ENCODE assay signal across 9 cellular contexts in the genomic region with DNA sequence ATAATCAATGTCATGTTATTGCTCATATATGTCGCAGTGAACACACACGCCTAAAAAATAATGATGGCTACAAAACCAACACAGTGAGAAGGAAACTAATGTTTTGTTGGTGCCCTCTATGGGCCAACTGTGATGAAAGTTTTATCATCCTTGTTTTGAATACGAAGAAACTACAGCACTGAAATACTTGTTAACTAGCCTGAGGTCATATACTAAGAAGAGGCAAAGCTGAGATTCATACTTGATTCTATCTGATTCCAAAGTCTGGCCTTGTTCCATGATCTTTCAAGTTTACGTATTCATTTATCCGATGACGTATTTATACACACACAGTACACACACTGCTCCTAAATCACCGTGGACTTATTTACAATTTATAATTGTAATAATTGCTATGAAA. TPM values are rescaled to one million over a fixed set of nuclear protein-coding genes. Genes with fewer than 3 reads are reported as not detected.
DNase-seq lines count a peak whose midpoint lies in the region; ATAC-seq and TF ChIP-seq lines count a peak whose summit lies in the region.
"Had no signal": no experiment of that assay in that cellular context is flagged by ENCODE, and none has a peak within 500 bp of the region (broad histone marks: within the 10 kb centered on the region; RNA-seq: fewer than 3 reads in every experiment).

No MANE protein-coding gene starts in this region.

- H3K36me3 Mint-ChIP-seq in endodermal cell (ENCODE audit: low read depth): no peaks in the 10 kb centered on the region
- no peaks in the 10 kb centered on the region for H3K36me3 Mint-ChIP-seq in activated T-helper 2 cell treated with anti-CD3 and anti-CD28 coated beads, Interferon-gamma antibody, Interleukin-2, Interleukin-4, amounts not matched to agents 10 μg/mL and 5 μg/mL and 100 μg/mL, durations not matched to agents 14 hours and 24 hours and 36 hours (ENCODE audit: low read depth)

- H3K27ac ChIP-seq in endodermal cell (ENCODE audit: low read depth, low read length) (no peak overlapping the region), thoracic aorta (no peak overlapping the region)

- peak; percentile 74 for TF ChIP-seq CTCF in endodermal cell (conservative IDR thresholded peaks at IDR 0.05)
- peak; percentile 16 for TF ChIP-seq CTCF in thoracic aorta (IDR thresholded peaks at IDR 0.05)

- H3K27me3 ChIP-seq in endodermal cell (ENCODE audit: control insufficient read depth, insufficient read depth, low read length, poor library complexity, severe bottlenecking) (no peaks in the 10 kb centered on the region), thoracic aorta (replicated peaks; ENCODE audit: insufficient read depth) (no peaks in the 10 kb centered on the region), MG63 (peaks cover 34% of the 10 kb centered on the region)

- H3K4me1 Mint-ChIP-seq in endodermal cell: peaks cover 23% of the 10 kb centered on the region
- H3K4me1 Mint-ChIP-seq in activated T-helper 2 cell treated with anti-CD3 and anti-CD28 coated beads, Interferon-gamma antibody, Interleukin-2, Interleukin-4, amounts not matched to agents 10 μg/mL and 5 μg/mL and 100 μg/mL, durations not matched to agents 14 hours and 24 hours and 36 hours (ENCODE audit: low read depth): peaks cover 25% of the 10 kb centered on the region

- no peak for ATAC-seq in thoracic aorta (ENCODE audit: insufficient number of reproducible peaks, low FRiP score, low read depth)
- ATAC-seq in GM18870 (IDR thresholded peaks at IDR 0.05; ENCODE audit: unreplicated experiment): no peak

- WGBS in endodermal cell (ENCODE audit: insufficient coverage in 1 of 2, insufficient read length in 1 of 2), 2 experiments: 75 to 82% methylated on average over 5 to 7 of the region's 7 CpGs

- no peak overlapping the region for H3K9ac ChIP-seq in endodermal cell (ENCODE audit: extremely low read depth, low read length, poor library complexity, severe bottlenecking)

- intact Hi-C loops in activated T-helper 2 cell treated with anti-CD3 and anti-CD28 coated beads, Interferon-gamma antibody, Interleukin-2, Interleukin-4, amounts not matched to agents 10 μg/mL and 5 μg/mL and 100 μg/mL, durations not matched to agents 14 hours and 24 hours and 36 hours (cut with micrococcal nuclease): no loop called here

- peaks cover 3% of the 10 kb centered on the region for H3K9me3 Mint-ChIP-seq in endodermal cell
- H3K9me3 Mint-ChIP-seq in activated T-helper 2 cell treated with anti-CD3 and anti-CD28 coated beads, Interferon-gamma antibody, Interleukin-2, Interleukin-4, amounts not matched to agents 10 μg/mL and 5 μg/mL and 100 μg/mL, durations not matched to agents 14 hours and 24 hours and 36 hours: no peaks in the 10 kb centered on the region

- H3K9me3 ChIP-seq in endodermal cell (ENCODE audit: control insufficient read depth, low read length) (no peaks in the 10 kb centered on the region), thoracic aorta (no peaks in the 10 kb centered on the region), MG63 (no peaks in the 10 kb centered on the region)

- DNase-seq in SHP77 (lab: John Stamatoyannopoulos, UW) (peak; percentile 14 to 17), SHP77 treated with DMSO at 0.1 percent for 48 hours (lab: John Stamatoyannopoulos, UW) (no peak), NCI-H460 (ENCODE audit: extremely low read depth, low read depth) (peak; percentile 21), endodermal cell (no peak), thoracic aorta (ENCODE audit: low spot score) (no peak), MG63 (no peak)
- DNase-seq in activated T-helper 2 cell treated with anti-CD3 and anti-CD28 coated beads, Interferon-gamma antibody, Interleukin-2, Interleukin-4, amounts not matched to agents 10 μg/mL and 5 μg/mL and 100 μg/mL, durations not matched to agents 14 hours and 24 hours and 36 hours (ENCODE audit: low spot score): no peak

- no peak overlapping the region for H3K27ac Mint-ChIP-seq in endodermal cell
- no peak overlapping the region for H3K27ac Mint-ChIP-seq in activated T-helper 2 cell treated with anti-CD3 and anti-CD28 coated beads, Interferon-gamma antibody, Interleukin-2, Interleukin-4, amounts not matched to agents 10 μg/mL and 5 μg/mL and 100 μg/mL, durations not matched to agents 14 hours and 24 hours and 36 hours

- H3K27me3 Mint-ChIP-seq in endodermal cell (ENCODE audit: insufficient read depth): peaks cover 3% of the 10 kb centered on the region
- peaks cover 18% of the 10 kb centered on the region for H3K27me3 Mint-ChIP-seq in activated T-helper 2 cell treated with anti-CD3 and anti-CD28 coated beads, Interferon-gamma antibody, Interleukin-2, Interleukin-4, amounts not matched to agents 10 μg/mL and 5 μg/mL and 100 μg/mL, durations not matched to agents 14 hours and 24 hours and 36 hours (ENCODE audit: low read depth)

- no peak overlapping the region for H3K4me3 ChIP-seq in endodermal cell (ENCODE audit: low read length)
- no peak overlapping the region for H3K4me3 ChIP-seq in thoracic aorta
- H3K4me3 ChIP-seq in MG63: no peak overlapping the region

- peaks cover 6% of the 10 kb centered on the region for H3K4me1 ChIP-seq in endodermal cell (ENCODE audit: control insufficient read depth, insufficient read depth, low read length)
- no peaks in the 10 kb centered on the region for H3K4me1 ChIP-seq in thoracic aorta (ENCODE audit: control insufficient read depth in 1 of 2, low read depth in 2 of 2)

- no peak overlapping the region for H3K4me3 Mint-ChIP-seq in endodermal cell
- no peak overlapping the region for H3K4me3 Mint-ChIP-seq in activated T-helper 2 cell treated with anti-CD3 and anti-CD28 coated beads, Interferon-gamma antibody, Interleukin-2, Interleukin-4, amounts not matched to agents 10 μg/mL and 5 μg/mL and 100 μg/mL, durations not matched to agents 14 hours and 24 hours and 36 hours (ENCODE audit: low read depth)

- H3K36me3 ChIP-seq in endodermal cell (ENCODE audit: control insufficient read depth, insufficient read depth, low read length) (no peaks in the 10 kb centered on the region), thoracic aorta (no peaks in the 10 kb centered on the region), MG63 (no peaks in the 10 kb centered on the region)

RNA-seq across cellular contexts. Expression of a gene that starts 16.1 kb away (rescaled TPM):
- total RNA-seq in NCI-H460 (2014; rRNA removed; shearing (Covaris generic)): not detected in 2 replicates
- polyA plus RNA-seq in NCI-H460 (2014; cell fraction: nucleus; rRNA removed): not detected in 2 replicates
- total RNA-seq in endodermal cell: under 1 TPM; 0.53 to 0.59 TPM
- 0.18 TPM for polyA plus RNA-seq in endodermal cell (2013, experiment 1 of 2)
- polyA plus RNA-seq in endodermal cell (2013, experiment 2 of 2): 0.17 TPM
- total RNA-seq in thoracic aorta: under 1 TPM; 0.41 to 0.99 TPM
- total RNA-seq in MG63 (2014; rRNA removed; shearing (Covaris generic); ENCODE audit: low replicate concordance): not detected in 2 replicates
- not detected in 2 replicates for total RNA-seq in activated T-helper 2 cell treated with anti-CD3 and anti-CD28 coated beads, Interferon-gamma antibody, Interleukin-2, Interleukin-4, amounts not matched to agents 10 μg/mL and 5 μg/mL and 100 μg/mL, durations not matched to agents 14 hours and 24 hours and 36 hours
- total RNA-seq: skeletal muscle tissue had no signal

RNA-seq across cellular contexts. Expression of a gene that starts 18.2 kb away (rescaled TPM):
- total RNA-seq in NCI-H460 (2014; rRNA removed; shearing (Covaris generic)): 105 and 114 TPM in 2 replicates
- polyA plus RNA-seq in NCI-H460 (2014; cell fraction: nucleus; rRNA removed): 102 and 109 TPM in 2 replicates
- total RNA-seq in endodermal cell (100 to 1,000 TPM; 122 to 154 TPM), thoracic aorta (10 to 100 TPM; 22.9 to 50.8 TPM)
- polyA plus RNA-seq in endodermal cell (2013, experiment 1 of 2): 119 TPM
- 106 TPM for polyA plus RNA-seq in endodermal cell (2013, experiment 2 of 2)
- total RNA-seq in MG63 (2014; rRNA removed; shearing (Covaris generic); ENCODE audit: low replicate concordance): 147 and 190 TPM in 2 replicates
- 318 and 326 TPM in 2 replicates for total RNA-seq in activated T-helper 2 cell treated with anti-CD3 and anti-CD28 coated beads, Interferon-gamma antibody, Interleukin-2, Interleukin-4, amounts not matched to agents 10 μg/mL and 5 μg/mL and 100 μg/mL, durations not matched to agents 14 hours and 24 hours and 36 hours

Comparison
In these comparisons a context has a peak if more than half of its experiments do, and no peak if none do; other contexts are left out.
1. DNase-seq: peak in SHP77 (2 of 2) and NCI-H460 (single experiment); none in SHP77 treated with DMSO at 0.1 percent for 48 hours (single experiment), endodermal cell (single experiment), thoracic aorta (single experiment), MG63 (single experiment) and activated T-helper 2 cell treated with anti-CD3 and anti-CD28 coated beads, Interferon-gamma antibody, Interleukin-2, Interleukin-4, amounts not matched to agents 10 μg/mL and 5 μg/mL and 100 μg/mL, durations not matched to agents 14 hours and 24 hours and 36 hours (single experiment).